ENCODE assay signal across 2 cellular contexts in genomic region chr1:233664804-233665574, GRCh38.
TF ChIP-seq lines count a peak whose summit lies in the region.

No MANE protein-coding gene starts in this region.

TF ChIP-seq in K562, 482 proteins besides CTCF, POLR2A, EP300 and RAD21 (continued from another document):
- TF ChIP-seq CEBPG (CRISPR knock-in tag; IDR thresholded peaks at IDR 0.05) (no peak), CEBPG (tag; conservative IDR thresholded peaks at IDR 0.05 in 1 of 2, IDR thresholded peaks at IDR 0.05 in 1 of 2) (0 out of 4 replicates have a peak, but pooled peaks of 1 of the 2 experiments have one; percentile 23)

TF ChIP-seq in SK-N-SH treated with all-trans-retinoic acid at 6 μM for 48 hours, 23 proteins besides CTCF, POLR2A, EP300 and RAD21:
- TF ChIP-seq CREB5 (CRISPR knock-in tag; IDR thresholded peaks at IDR 0.05; ENCODE audit: low read depth) (no peak), ZFP30 (CRISPR knock-in tag; IDR thresholded peaks at IDR 0.05) (no peak), BACH2 (CRISPR knock-in tag; IDR thresholded peaks at IDR 0.05; ENCODE audit: borderline replicate concordance) (no peak), ARNTL (CRISPR knock-in tag; IDR thresholded peaks at IDR 0.05; ENCODE audit: borderline replicate concordance, low read depth) (no peak), GLIS3 (CRISPR knock-in tag; IDR thresholded peaks at IDR 0.05) (no peak), TOX (CRISPR knock-in tag; IDR thresholded peaks at IDR 0.05; ENCODE audit: borderline replicate concordance) (no peak), TCF4 (CRISPR knock-in tag; IDR thresholded peaks at IDR 0.05; ENCODE audit: borderline replicate concordance) (no peak), ZNF70 (CRISPR knock-in tag; IDR thresholded peaks at IDR 0.05) (no peak), SNAI2 (CRISPR knock-in tag; IDR thresholded peaks at IDR 0.05) (no peak), ZFP3 (CRISPR knock-in tag; IDR thresholded peaks at IDR 0.05) (no peak), ESRRG (CRISPR knock-in tag; IDR thresholded peaks at IDR 0.05) (no peak), ISL1 (CRISPR knock-in tag; IDR thresholded peaks at IDR 0.05) (no peak), ZNF8 (CRISPR knock-in tag; IDR thresholded peaks at IDR 0.05) (no peak), PPARA (CRISPR knock-in tag; IDR thresholded peaks at IDR 0.05; ENCODE audit: borderline replicate concordance) (no peak), RARB (CRISPR knock-in tag; IDR thresholded peaks at IDR 0.05) (no peak), OSR1 (CRISPR knock-in tag; IDR thresholded peaks at IDR 0.05) (no peak)
- TF ChIP-seq, protein P1, sequence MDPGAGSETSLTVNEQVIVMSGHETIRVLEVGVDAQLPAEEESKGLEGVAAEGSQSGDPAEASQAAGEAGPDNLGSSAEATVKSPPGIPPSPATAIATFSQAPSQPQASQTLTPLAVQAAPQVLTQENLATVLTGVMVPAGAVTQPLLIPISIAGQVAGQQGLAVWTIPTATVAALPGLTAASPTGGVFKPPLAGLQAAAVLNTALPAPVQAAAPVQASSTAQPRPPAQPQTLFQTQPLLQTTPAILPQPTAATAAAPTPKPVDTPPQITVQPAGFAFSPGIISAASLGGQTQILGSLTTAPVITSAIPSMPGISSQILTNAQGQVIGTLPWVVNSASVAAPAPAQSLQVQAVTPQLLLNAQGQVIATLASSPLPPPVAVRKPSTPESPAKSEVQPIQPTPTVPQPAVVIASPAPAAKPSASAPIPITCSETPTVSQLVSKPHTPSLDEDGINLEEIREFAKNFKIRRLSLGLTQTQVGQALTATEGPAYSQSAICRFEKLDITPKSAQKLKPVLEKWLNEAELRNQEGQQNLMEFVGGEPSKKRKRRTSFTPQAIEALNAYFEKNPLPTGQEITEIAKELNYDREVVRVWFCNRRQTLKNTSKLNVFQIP (CRISPR knock-in tag; IDR thresholded peaks at IDR 0.05; ENCODE audit: borderline replicate concordance, low read depth) = no peak
- TF ChIP-seq, protein P2, sequence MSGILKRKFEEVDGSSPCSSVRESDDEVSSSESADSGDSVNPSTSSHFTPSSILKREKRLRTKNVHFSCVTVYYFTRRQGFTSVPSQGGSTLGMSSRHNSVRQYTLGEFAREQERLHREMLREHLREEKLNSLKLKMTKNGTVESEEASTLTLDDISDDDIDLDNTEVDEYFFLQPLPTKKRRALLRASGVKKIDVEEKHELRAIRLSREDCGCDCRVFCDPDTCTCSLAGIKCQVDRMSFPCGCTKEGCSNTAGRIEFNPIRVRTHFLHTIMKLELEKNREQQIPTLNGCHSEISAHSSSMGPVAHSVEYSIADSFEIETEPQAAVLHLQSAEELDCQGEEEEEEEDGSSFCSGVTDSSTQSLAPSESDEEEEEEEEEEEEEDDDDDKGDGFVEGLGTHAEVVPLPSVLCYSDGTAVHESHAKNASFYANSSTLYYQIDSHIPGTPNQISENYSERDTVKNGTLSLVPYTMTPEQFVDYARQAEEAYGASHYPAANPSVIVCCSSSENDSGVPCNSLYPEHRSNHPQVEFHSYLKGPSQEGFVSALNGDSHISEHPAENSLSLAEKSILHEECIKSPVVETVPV (CRISPR knock-in tag; IDR thresholded peaks at IDR 0.05) = no peak
- TF ChIP-seq, protein P3, sequence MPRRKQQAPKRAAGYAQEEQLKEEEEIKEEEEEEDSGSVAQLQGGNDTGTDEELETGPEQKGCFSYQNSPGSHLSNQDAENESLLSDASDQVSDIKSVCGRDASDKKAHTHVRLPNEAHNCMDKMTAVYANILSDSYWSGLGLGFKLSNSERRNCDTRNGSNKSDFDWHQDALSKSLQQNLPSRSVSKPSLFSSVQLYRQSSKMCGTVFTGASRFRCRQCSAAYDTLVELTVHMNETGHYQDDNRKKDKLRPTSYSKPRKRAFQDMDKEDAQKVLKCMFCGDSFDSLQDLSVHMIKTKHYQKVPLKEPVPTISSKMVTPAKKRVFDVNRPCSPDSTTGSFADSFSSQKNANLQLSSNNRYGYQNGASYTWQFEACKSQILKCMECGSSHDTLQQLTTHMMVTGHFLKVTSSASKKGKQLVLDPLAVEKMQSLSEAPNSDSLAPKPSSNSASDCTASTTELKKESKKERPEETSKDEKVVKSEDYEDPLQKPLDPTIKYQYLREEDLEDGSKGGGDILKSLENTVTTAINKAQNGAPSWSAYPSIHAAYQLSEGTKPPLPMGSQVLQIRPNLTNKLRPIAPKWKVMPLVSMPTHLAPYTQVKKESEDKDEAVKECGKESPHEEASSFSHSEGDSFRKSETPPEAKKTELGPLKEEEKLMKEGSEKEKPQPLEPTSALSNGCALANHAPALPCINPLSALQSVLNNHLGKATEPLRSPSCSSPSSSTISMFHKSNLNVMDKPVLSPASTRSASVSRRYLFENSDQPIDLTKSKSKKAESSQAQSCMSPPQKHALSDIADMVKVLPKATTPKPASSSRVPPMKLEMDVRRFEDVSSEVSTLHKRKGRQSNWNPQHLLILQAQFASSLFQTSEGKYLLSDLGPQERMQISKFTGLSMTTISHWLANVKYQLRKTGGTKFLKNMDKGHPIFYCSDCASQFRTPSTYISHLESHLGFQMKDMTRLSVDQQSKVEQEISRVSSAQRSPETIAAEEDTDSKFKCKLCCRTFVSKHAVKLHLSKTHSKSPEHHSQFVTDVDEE (CRISPR knock-in tag; IDR thresholded peaks at IDR 0.05) = no peak
